Comparison of ENCODE assay signal across 19 cellular contexts in the genomic region with DNA sequence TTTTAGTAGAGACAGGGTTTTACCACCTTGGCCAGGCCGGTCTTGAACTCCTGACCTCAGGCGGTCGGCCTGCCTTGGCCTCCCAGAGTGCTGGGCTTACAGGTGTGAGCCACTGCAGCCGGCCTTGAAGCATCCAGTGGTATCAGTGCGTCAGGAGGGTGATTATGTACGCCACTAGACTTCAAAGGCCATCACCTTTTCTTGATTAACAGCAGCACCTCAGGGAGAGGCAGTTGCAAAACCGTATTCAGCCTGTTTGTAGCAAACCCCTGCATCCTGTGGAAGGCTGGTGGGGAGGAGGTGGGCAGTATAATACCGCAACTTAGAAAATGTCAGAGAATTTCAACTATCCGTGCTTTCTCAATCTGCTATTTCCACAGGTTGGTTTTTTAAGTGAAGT.
"Had no signal": no experiment of that assay in that cellular context is flagged by ENCODE, and none has a peak within 500 bp of the region (broad histone marks: within the 10 kb centered on the region; RNA-seq: fewer than 3 reads in every experiment).

No MANE protein-coding gene starts in this region.

- H3K27ac ChIP-seq: right atrium auricular region, skin epidermis, suprapubic skin, VCaP had no signal

- H3K4me3 ChIP-seq: left lung, mucosa of descending colon, right atrium auricular region, skin epidermis, suprapubic skin had no signal

- H3K36me3 Mint-ChIP-seq: type B pancreatic cell had no signal

- ATAC-seq: activated T-cell treated with anti-CD3 and anti-CD28 coated beads, Interleukin-2, amount 50 U/mL, for 72 hours; esophagus mucosa; left lung; mucosa of descending colon; naive thymus-derived CD4-positive, alpha-beta T cell had no signal

- H3K9me3 Mint-ChIP-seq: activated T-cell treated with anti-CD3 and anti-CD28 coated beads, Interleukin-2, amount 50 U/mL, for 72 hours; type B pancreatic cell had no signal

- DNase-seq: activated CD4-positive, alpha-beta memory T cell treated with anti-CD3 and anti-CD28 coated beads for 36 hours; activated CD4-positive, alpha-beta T cell treated with anti-CD3 and anti-CD28 coated beads for 1 hour; activated CD8-positive, alpha-beta memory T cell treated with anti-CD3 and anti-CD28 coated beads, Interleukin-2, amount 50 U/mL, for 48 hours; activated naive CD4-positive, alpha-beta T cell; activated T-cell treated with anti-CD3 and anti-CD28 coated beads, Interleukin-2, amount 50 U/mL, for 72 hours; kidney; left lung; mucosa of descending colon; naive thymus-derived CD4-positive, alpha-beta T cell; occipital lobe; stimulated activated CD4-positive, alpha-beta T cell treated with anti-CD3 and anti-CD28 coated beads, Interleukin-4, amount 100 ng/mL, for 24 hours; stimulated activated naive CD4-positive, alpha-beta T cell treated with Interleukin-2 at 50 U/mL for 16 hours had no signal

- H3K36me3 ChIP-seq: left lung, right atrium auricular region, suprapubic skin had no signal

- H3K27ac Mint-ChIP-seq: activated CD4-positive, alpha-beta memory T cell treated with anti-CD3 and anti-CD28 coated beads for 36 hours; progenitor cell of endocrine pancreas; type B pancreatic cell had no signal

- H3K27me3 Mint-ChIP-seq: activated CD4-positive, alpha-beta memory T cell treated with anti-CD3 and anti-CD28 coated beads for 36 hours had no signal

- H3K4me3 Mint-ChIP-seq: activated CD4-positive, alpha-beta memory T cell treated with anti-CD3 and anti-CD28 coated beads for 36 hours; activated T-cell treated with anti-CD3 and anti-CD28 coated beads, Interleukin-2, amount 50 U/mL, for 72 hours; naive thymus-derived CD4-positive, alpha-beta T cell; type B pancreatic cell had no signal

- H3K27me3 ChIP-seq: left lung, right atrium auricular region, suprapubic skin had no signal

- H3K9me3 ChIP-seq: mucosa of descending colon, right atrium auricular region, suprapubic skin had no signal
